ENCODE assay signal across 10 cellular contexts in genomic region chr3:39216176-39216790, GRCh38. TPM values are rescaled to one million over a fixed set of nuclear protein-coding genes. Genes with fewer than 3 reads are reported as not detected.
DNase-seq lines count a peak whose midpoint lies in the region; ATAC-seq and TF ChIP-seq lines count a peak whose summit lies in the region.
"Had no signal": no experiment of that assay in that cellular context is flagged by ENCODE, and none has a peak within 500 bp of the region (broad histone marks: within the 10 kb centered on the region; RNA-seq: fewer than 3 reads in every experiment).

No MANE protein-coding gene starts in this region.

- no peaks in the 10 kb centered on the region for H4K20me1 ChIP-seq in BLaER1
- H4K20me1 ChIP-seq in OCI-LY7 (ENCODE audit: insufficient read depth, low read length) = no peaks in the 10 kb centered on the region

- H3K9me3 ChIP-seq in BLaER1 (no peaks in the 10 kb centered on the region), OCI-LY7 (ENCODE audit: low read length) (no peaks in the 10 kb centered on the region)

- intact Hi-C loops in OCI-LY7 (cut with micrococcal nuclease; ENCODE audit: unreplicated experiment) = loop anchor here (2.0 kb wide), 1 partner anchor 73 kb away; no protein-coding TSS in a partner anchor

- no TSS peak for BruUV-seq in OCI-LY7 (replicated peaks; lab: Mats Ljungman, UMichigan)

- H2AFZ ChIP-seq in OCI-LY7 (ENCODE audit: low read length) = peak overlapping the region; percentile 67; the same call in 1 of the 2 replicates

- H3K4me1 ChIP-seq in BLaER1 (peaks cover 31% of the 10 kb centered on the region), OCI-LY7 (ENCODE audit: insufficient read depth, low read length, poor library complexity, severe bottlenecking) (peaks cover 23% of the 10 kb centered on the region)

- POLR2A ChIA-PET in OCI-LY7 (lab: Charles Lee) = interaction anchor here (0.6 to 2.3 kb wide), 17 partner anchors 8 to 192 kb away, joined by 3 to 13 read pairs (median 4); no protein-coding TSS in a partner anchor

- peak overlapping the region; percentile 59 for H3K4me2 ChIP-seq in BLaER1
- H3K4me2 ChIP-seq in OCI-LY7 (ENCODE audit: low read length) = peak overlapping the region; percentile 61

- ATAC-seq in GM19043 (IDR thresholded peaks at IDR 0.05; ENCODE audit: low read depth, unreplicated experiment) (peak; percentile 98), HG03064 (IDR thresholded peaks at IDR 0.05; ENCODE audit: low read depth, unreplicated experiment) (peak; percentile 99)

- H3K27ac ChIP-seq in BLaER1 = no peak overlapping the region
- peak overlapping the region; percentile 14 for H3K27ac ChIP-seq in OCI-LY7 (ENCODE audit: low read depth, low read length, poor library complexity, severe bottlenecking)

- no peak overlapping the region for H3K4me3 ChIP-seq in BLaER1
- H3K4me3 ChIP-seq in OCI-LY7 (ENCODE audit: low read depth, low read length, poor library complexity, severe bottlenecking) = peak overlapping the region; percentile 18
- H3K4me3 ChIP-seq in H7 (ENCODE audit: insufficient read depth, low read depth, low read length) = no peak overlapping the region

- H3K79me2 ChIP-seq in OCI-LY7 (ENCODE audit: insufficient read depth, low read depth, low read length) = no peaks in the 10 kb centered on the region

- CTCF ChIA-PET in OCI-LY7 (lab: Charles Lee; ENCODE audit: unreplicated experiment) = interaction anchor here (1.0 to 1.5 kb wide), 3 partner anchors 8 to 39 kb away, joined by 3 to 5 read pairs (median 4); no protein-coding TSS in a partner anchor

- no peak for TF ChIP-seq CTCF in OCI-LY7 (conservative IDR thresholded peaks at IDR 0.05; ENCODE audit: low read length)

- H3K36me3 ChIP-seq in BLaER1 = no peaks in the 10 kb centered on the region
- H3K36me3 ChIP-seq in OCI-LY7 (ENCODE audit: insufficient read depth, low read length) = no peaks in the 10 kb centered on the region
- H3K36me3 ChIP-seq in H7 (replicated peaks; ENCODE audit: control insufficient read depth, insufficient read depth, low read length) = no peaks in the 10 kb centered on the region

- no peaks in the 10 kb centered on the region for H3K9me2 ChIP-seq in OCI-LY7 (ENCODE audit: insufficient read depth, low read length)

- H3K9ac ChIP-seq in BLaER1 = no peak overlapping the region

- H3K27me3 ChIP-seq in BLaER1 (no peaks in the 10 kb centered on the region), H7 (ENCODE audit: control insufficient read depth, insufficient read depth, low read length) (no peaks in the 10 kb centered on the region)

- DNase-seq in OCI-LY7 (ENCODE audit: low spot score) = peak; percentile 81
- DNase-seq in H7 = no peak
- DNase-seq in DMS153 (lab: John Stamatoyannopoulos, UW) = no peak
- DNase-seq in NCI-H1092 treated with DMSO at 0.1 percent for 48 hours (lab: John Stamatoyannopoulos, UW) = no peak
- DNase-seq in mucosa of gallbladder (ENCODE audit: low spot score) = no peak
- DNase-seq: central memory CD4-positive, alpha-beta T cell had no signal

RNA-seq across cellular contexts. Expression of gene XIRP1, which starts 23.9 kb away (rescaled TPM):
- not detected in 2 replicates for total RNA-seq in OCI-LY7 (2014; rRNA removed; shearing (Covaris generic))
- total RNA-seq in OCI-LY7 (2022) (not detected in 2 replicates), mucosa of gallbladder (0.09 TPM)
- not detected in 2 replicates for total RNA-seq in H7 (2014; rRNA removed; shearing (Covaris generic))
- total RNA-seq: Daoy had no signal
